29 cellular contexts compared by ENCODE assay signal in genomic region chr1:177790566-177790965, GRCh38.
"Had no signal": no experiment of that assay in that cellular context is flagged by ENCODE, and none has a peak within 500 bp of the region (broad histone marks: within the 10 kb centered on the region; RNA-seq: fewer than 3 reads in every experiment).

No MANE protein-coding gene starts in this region.

- H3K36me3 ChIP-seq: lower lobe of right lung, pancreas, prostate gland, sigmoid colon, stomach, thyroid gland, transverse colon, upper lobe of left lung, vagina had no signal

- FAIRE-seq: islet of Langerhans, kidney, pancreas had no signal

- DNase-seq: hypothalamus; immature natural killer cell; kidney; left ventricle myocardium superior; lower lobe of right lung; mammary epithelial cell; mesenchymal stem cell; naive thymus-derived CD8-positive, alpha-beta T cell; nucleus accumbens; pancreas; posterior cingulate gyrus; retina; right cardiac atrium; sigmoid colon; stimulated activated CD4-positive, alpha-beta T cell treated with anti-CD3 and anti-CD28 coated beads, Interleukin-12 subunit alpha, Interleukin-12 subunit beta, amount 100 ng/mL, for 4 hours; stimulated activated CD4-positive, alpha-beta T cell treated with anti-CD3 and anti-CD28 coated beads, Interleukin-15, amount 100 ng/mL, for 24 hours; stimulated activated CD4-positive, alpha-beta T cell treated with anti-CD3 and anti-CD28 coated beads, Interleukin-2, amount 100 ng/mL, for 24 hours; stimulated activated CD4-positive, alpha-beta T cell treated with anti-CD3 and anti-CD28 coated beads, Interleukin-4, amount 100 ng/mL, for 1 hour; stimulated activated naive B cell treated with anti-CD40 and anti-IgM and Interleukin-4, amounts not matched to agents 10 μg/mL and 1 μg/mL and 100 μg/mL, for 72 hours; stimulated activated naive CD8-positive, alpha-beta T cell treated with anti-CD3 and anti-CD28 coated beads, Interleukin-15, Interleukin-2, amounts not matched to agents 100 U/mL and 50 U/mL, for 24 hours; stomach; testis; thyroid gland; transverse colon; upper lobe of left lung had no signal

- H3K9me3 ChIP-seq: lower lobe of right lung, pancreas, prostate gland, sigmoid colon, stomach, testis, thyroid gland, transverse colon, upper lobe of left lung, vagina had no signal

- H3K27me3 ChIP-seq: pancreas, sigmoid colon, stomach, testis, thyroid gland, transverse colon, upper lobe of left lung, vagina had no signal

- ATAC-seq: left ventricle myocardium superior; lower lobe of right lung; naive thymus-derived CD8-positive, alpha-beta T cell; pancreas; right cardiac atrium; stimulated activated naive B cell treated with anti-CD40 and anti-IgM and Interleukin-4, amounts not matched to agents 10 μg/mL and 1 μg/mL and 100 μg/mL, for 72 hours; stimulated activated naive CD8-positive, alpha-beta T cell treated with anti-CD3 and anti-CD28 coated beads, Interleukin-15, Interleukin-2, amounts not matched to agents 100 U/mL and 50 U/mL, for 24 hours had no signal

- H3K4me1 ChIP-seq: lower lobe of right lung, pancreas, prostate gland, sigmoid colon, stomach, testis, transverse colon, upper lobe of left lung, vagina had no signal

- H3K4me2 ChIP-seq: smooth muscle cell had no signal

- H3K27ac ChIP-seq: lower lobe of right lung, pancreas, prostate gland, sigmoid colon, stomach, testis, thyroid gland, transverse colon, upper lobe of left lung, vagina had no signal

- H3K4me3 ChIP-seq: lower lobe of right lung, pancreas, prostate gland, sigmoid colon, smooth muscle cell, stomach, testis, thyroid gland, transverse colon, upper lobe of left lung, vagina had no signal
